17 cellular contexts compared by ENCODE assay signal in genomic region chr1:56029329-56030003, GRCh38.
DNase-seq lines count a peak whose midpoint lies in the region; ATAC-seq, FAIRE-seq and TF ChIP-seq lines count a peak whose summit lies in the region.
"Had no signal": no experiment of that assay in that cellular context is flagged by ENCODE, and none has a peak within 500 bp of the region (broad histone marks: within the 10 kb centered on the region; RNA-seq: fewer than 3 reads in every experiment).

No MANE protein-coding gene starts in this region.

- TF ChIP-seq POLR2A in HepG2 (IDR thresholded peaks at IDR 0.05; ENCODE audit: insufficient read depth in 1 of 2, low read depth in 2 of 2, low read length in 2 of 2) (no peak), right lobe of liver (IDR thresholded peaks at IDR 0.05) (no peak), H1 (IDR thresholded peaks at IDR 0.05; ENCODE audit: control extremely low read depth in 1 of 2, low read depth in 2 of 2, low read length in 2 of 2) (no peak)

- no TSS peak for BruUV-seq in HepG2 (replicated peaks; lab: Mats Ljungman, UMichigan)

- H2BK12ac ChIP-seq in H1 (ENCODE audit: low read depth, low read length), result no peak overlapping the region

- H2AFZ ChIP-seq in HepG2 (ENCODE audit: low read length), result no peak overlapping the region
- H2AFZ ChIP-seq in H1 (ENCODE audit: low read length), result no peak overlapping the region

- POLR2A ChIA-PET in HepG2 (lab: Yijun Ruan, JAX) (no interaction called here), H1 (lab: Charles Lee; ENCODE audit: partially characterized antibody) (no interaction called here)

- no peak overlapping the region for H3K23ac ChIP-seq in H1 (ENCODE audit: insufficient read length)

- H3K9ac ChIP-seq in HepG2 (ENCODE audit: insufficient read depth, low read depth, low read length) (no peak overlapping the region), H1 (replicated peaks in 1 of 4; ENCODE audit: extremely low read depth in 1 of 4, low read depth in 3 of 4, low read length in 3 of 4) (no peak overlapping the region)

- in situ Hi-C loops in HepG2 (cut with HindIII; ENCODE audit: extremely low pct_ligation_motif_present, low pct_unique_long_range_greater_than_20kb), result no loop called here

- H3K18ac ChIP-seq in H1 (ENCODE audit: extremely low read depth, low read length), result no peak overlapping the region

- FAIRE-seq in HepG2 (lab: Jason Lieb, UNC) (no peak), H1 (lab: Jason Lieb, UNC) (no peak)
- FAIRE-seq: GM12891, urothelium cell line had no signal

- no peak overlapping the region for H3K14ac ChIP-seq in H1 (ENCODE audit: insufficient read length)

- no peak overlapping the region for H4K5ac ChIP-seq in H1 (ENCODE audit: insufficient read length, low read depth, low read length)

- H3K56ac ChIP-seq in H1 (replicated peaks; ENCODE audit: insufficient read length, low read depth, low read length), result no peak overlapping the region

- H3K79me2 ChIP-seq in HepG2 (ENCODE audit: insufficient read depth, low read length) (no peaks in the 10 kb centered on the region), H1 (ENCODE audit: control insufficient read depth in 1 of 2, insufficient read depth in 2 of 2, low read length in 2 of 2) (no peaks in the 10 kb centered on the region)

- no peak overlapping the region for H2BK20ac ChIP-seq in H1 (ENCODE audit: low read length)

- TF ChIP-seq EP300 in HepG2 (IDR thresholded peaks at IDR 0.05; ENCODE audit: low read depth in 2 of 2, low read length in 2 of 2) (no peak), HepG2 (CRISPR knock-in tag; IDR thresholded peaks at IDR 0.05; ENCODE audit: borderline replicate concordance) (no peak), H1 (IDR thresholded peaks at IDR 0.05; ENCODE audit: borderline replicate concordance in 1 of 2, low read depth in 2 of 2, low read length in 2 of 2) (no peak)

- H3K4me1 ChIP-seq in HepG2 (ENCODE audit: insufficient read depth, low read length) (no peaks in the 10 kb centered on the region), right lobe of liver (no peaks in the 10 kb centered on the region), H1 (replicated peaks in 1 of 4; ENCODE audit: control insufficient read depth in 3 of 4, insufficient read depth in 4 of 4, low read length in 3 of 4) (no peaks in the 10 kb centered on the region)

- intact Hi-C loops in HepG2 (cut with micrococcal nuclease; ENCODE audit: unreplicated experiment) (no loop called here), right lobe of liver (cut with DNase I) (no loop called here)

- H3K4me2 ChIP-seq in HepG2 (ENCODE audit: low read depth, low read length) (no peak overlapping the region), H1 (ENCODE audit: insufficient read depth in 1 of 2, low read depth in 2 of 2, low read length in 2 of 2) (no peak overlapping the region)

- H4K20me1 ChIP-seq in HepG2 (ENCODE audit: insufficient read depth, low read length) (no peaks in the 10 kb centered on the region), H1 (replicated peaks in 1 of 2; ENCODE audit: control insufficient read depth in 1 of 2, insufficient read depth in 2 of 2, low read length in 2 of 2) (no peaks in the 10 kb centered on the region)

- H3K79me1 ChIP-seq in H1 (ENCODE audit: low read depth, low read length), result no peaks in the 10 kb centered on the region

- no peak overlapping the region for H2BK15ac ChIP-seq in H1 (ENCODE audit: low read length)

- H3K27ac ChIP-seq in HepG2 (ENCODE audit: extremely low read length, insufficient read depth, low read length) (no peak overlapping the region), right lobe of liver (no peak overlapping the region), H1 (ENCODE audit: low read depth, low read length) (no peak overlapping the region)

- no peak overlapping the region for H3K4ac ChIP-seq in H1 (replicated peaks; ENCODE audit: insufficient read length, low read depth, low read length)

- no peak overlapping the region for H2BK5ac ChIP-seq in H1 (ENCODE audit: low read depth, low read length)

- H2BK120ac ChIP-seq in H1 (replicated peaks; ENCODE audit: low read depth, low read length), result no peak overlapping the region

- no peak overlapping the region for H3K4me3 ChIP-seq in HepG2 (replicated peaks in 1 of 3; ENCODE audit: insufficient read depth in 1 of 3, low read depth in 2 of 3, low read length in 3 of 3)
- H3K4me3 ChIP-seq in right lobe of liver, result no peak overlapping the region
- H3K4me3 ChIP-seq in H1 (ENCODE audit: extremely low read depth in 1 of 4, insufficient read depth in 2 of 4, low read depth in 3 of 4, low read length in 4 of 4), result no peak overlapping the region

- H3K27me3 ChIP-seq in HepG2 (ENCODE audit: control insufficient read depth in 1 of 2, insufficient read depth in 2 of 2, low read length in 2 of 2), result no peaks in the 10 kb centered on the region; a peak in 1 of 5 replicates
- no peaks in the 10 kb centered on the region for H3K27me3 ChIP-seq in right lobe of liver
- H3K27me3 ChIP-seq in H1 (replicated peaks in 1 of 4; ENCODE audit: control insufficient read depth in 3 of 4, extremely low read depth in 1 of 4, insufficient read depth in 3 of 4, low read length in 3 of 4), result no peaks in the 10 kb centered on the region

- H3K9me3 ChIP-seq in HepG2 (ENCODE audit: low read length) (no peaks in the 10 kb centered on the region), right lobe of liver (no peaks in the 10 kb centered on the region), H1 (ENCODE audit: insufficient read depth in 2 of 2, low read depth in 1 of 2, low read length in 1 of 2) (no peaks in the 10 kb centered on the region)

- ATAC-seq in HepG2 (peak; percentile 79), right lobe of liver (no peak), HG03457 (IDR thresholded peaks at IDR 0.05; ENCODE audit: unreplicated experiment) (no peak)
- ATAC-seq: CD8-positive, alpha-beta T cell; naive thymus-derived CD8-positive, alpha-beta T cell had no signal

- H3K36me3 ChIP-seq in HepG2 (replicated peaks in 1 of 2; ENCODE audit: control insufficient read depth in 1 of 2, insufficient read depth in 2 of 2, low read length in 2 of 2) (no peaks in the 10 kb centered on the region), right lobe of liver (no peaks in the 10 kb centered on the region), H1 (ENCODE audit: control insufficient read depth in 2 of 4, insufficient read depth in 4 of 4, low read length in 3 of 4) (no peaks in the 10 kb centered on the region)

- no peak overlapping the region for H4K8ac ChIP-seq in H1 (ENCODE audit: extremely low read depth, insufficient read depth, low read length)

- TF ChIP-seq CTCF in HepG2 (CRISPR knock-in tag; IDR thresholded peaks at IDR 0.05), result no peak
- no peak for TF ChIP-seq CTCF in right lobe of liver (IDR thresholded peaks at IDR 0.05)
- TF ChIP-seq CTCF in H1 (IDR thresholded peaks at IDR 0.05; ENCODE audit: control extremely low read depth in 1 of 3, insufficient read depth in 1 of 3, low read depth in 1 of 3, low read length in 3 of 3), result no peak

- DNase-seq in HepG2 (ENCODE audit: low spot score) (peak; percentile 23), right lobe of liver (no peak), NCI-H2029 treated with DMSO at 0.1 percent for 48 hours (lab: John Stamatoyannopoulos, UW) (peak; percentile 61), H1 (ENCODE audit: low read depth in 1 of 2, low spot score in 2 of 2) (no peak), GM19240 (ENCODE audit: insufficient read length, low spot score) (no peak), NK-92 (lab: John Stamatoyannopoulos, UW; ENCODE audit: unreplicated experiment) (no peak)
- no peak for DNase-seq in activated CD8-positive, alpha-beta memory T cell treated with anti-CD3 and anti-CD28 coated beads, Interleukin-2, amount 50 U/mL, for 48 hours
- DNase-seq: anterior cingulate cortex; CD8-positive, alpha-beta T cell; effector memory CD4-positive, alpha-beta T cell; MM.1S; naive thymus-derived CD8-positive, alpha-beta T cell; NCI-H187; stimulated activated CD4-positive, alpha-beta T cell treated with anti-CD3 and anti-CD28 coated beads, Interleukin-4, amount 100 ng/mL, for 24 hours had no signal

- H3K23me2 ChIP-seq in H1 (ENCODE audit: low read depth, low read length), result no peaks in the 10 kb centered on the region

- TF ChIP-seq RAD21 in HepG2 (CRISPR knock-in tag; IDR thresholded peaks at IDR 0.05), result no peak
- peak; percentile 20 to 26; a peak in 3 of 4 replicates for TF ChIP-seq RAD21 in H1 (IDR thresholded peaks at IDR 0.05 in 1 of 2, conservative IDR thresholded peaks at IDR 0.05 in 1 of 2; ENCODE audit: low read depth in 2 of 2, low read length in 2 of 2)

- no peak overlapping the region for H2AK5ac ChIP-seq in H1 (ENCODE audit: low read depth, low read length)

- CTCF ChIA-PET in HepG2 (lab: Yijun Ruan, JAX; ENCODE audit: low intra/inter-chr PET ratio, low total read pairs), result no interaction called here
- CTCF ChIA-PET in H1 (lab: Charles Lee; ENCODE audit: partially characterized antibody), result no interaction called here

- 11% methylated on average over 4 of the region's 4 CpGs for WGBS in HepG2 (ENCODE audit: low lambda C conversion rate)
- WGBS in right lobe of liver (ENCODE audit: insufficient coverage, low coverage, low lambda C conversion rate, missing lambda C conversion rate), result 47% methylated on average over 4 of the region's 4 CpGs
- WGBS in H1 (ENCODE audit: extremely low coverage in 1 of 2, insufficient coverage in 1 of 2, insufficient read length in 1 of 2, insufficient replicate concordance in 2 of 2, low coverage in 1 of 2, low lambda C conversion rate in 2 of 2, missing lambda C conversion rate in 1 of 2), 2 experiments, result 88% methylated on average over 4 of the region's 4 CpGs; no CpG with 5 or more reads in 1 of the 2 experiments

- H4K91ac ChIP-seq in H1 (replicated peaks; ENCODE audit: insufficient read length, low read length), result no peak overlapping the region

TF ChIP-seq in HepG2, 621 proteins besides CTCF, POLR2A, EP300 and RAD21 (continues in another document):
- peak; percentile 49 for TF ChIP-seq STAG1 (CRISPR knock-in tag; IDR thresholded peaks at IDR 0.05)

TF ChIP-seq in H1, 55 proteins besides CTCF, POLR2A, EP300 and RAD21:
- TF ChIP-seq PHF8 (conservative IDR thresholded peaks at IDR 0.05; ENCODE audit: low read depth, low read length) (no peak), JUN (IDR thresholded peaks at IDR 0.05; ENCODE audit: low read depth, low read length) (no peak), EGR1 (IDR thresholded peaks at IDR 0.05; ENCODE audit: borderline replicate concordance, low read depth, low read length) (no peak), CBX5 (IDR thresholded peaks at IDR 0.05; ENCODE audit: low read depth, low read length) (no peak), MAFK (IDR thresholded peaks at IDR 0.05; ENCODE audit: low read depth, low read length) (no peak), BRCA1 (IDR thresholded peaks at IDR 0.05; ENCODE audit: low read depth, low read length) (no peak)
TF ChIP-seq in H1: peak in this region for 0.

Comparison
In these comparisons a context has a peak if more than half of its experiments do, and no peak if none do; other contexts are left out.
1. DNase-seq: peak in HepG2 (single experiment) and NCI-H2029 treated with DMSO at 0.1 percent for 48 hours (single experiment); none in right lobe of liver (0 of 3), H1 (0 of 2), GM19240 (single experiment), NK-92 (single experiment) and activated CD8-positive, alpha-beta memory T cell treated with anti-CD3 and anti-CD28 coated beads, Interleukin-2, amount 50 U/mL, for 48 hours (single experiment).
2. Of the 41 proteins assayed by ChIP-seq in both HepG2 and H1: peak only in HepG2: none; only in H1: RAD21; in both: none; in neither: 40.